21 cellular contexts compared by ENCODE assay signal in genomic region chr11:35678975-35679374, GRCh38. TPM values are rescaled to one million over a fixed set of nuclear protein-coding genes. Genes with fewer than 3 reads are reported as not detected.
DNase-seq lines count a peak whose midpoint lies in the region; ATAC-seq, FAIRE-seq and TF ChIP-seq lines count a peak whose summit lies in the region.
"Had no signal": no experiment of that assay in that cellular context is flagged by ENCODE, and none has a peak within 500 bp of the region (broad histone marks: within the 10 kb centered on the region; RNA-seq: fewer than 3 reads in every experiment).

No MANE protein-coding gene starts in this region.

- TF ChIP-seq CTCF in HepG2 (CRISPR knock-in tag; IDR thresholded peaks at IDR 0.05): no peak
- TF ChIP-seq CTCF in right lobe of liver (IDR thresholded peaks at IDR 0.05): no peak
- TF ChIP-seq CTCF in IMR-90 (conservative IDR thresholded peaks at IDR 0.05; ENCODE audit: low read depth, low read length): no peak
- TF ChIP-seq CTCF in H1 (IDR thresholded peaks at IDR 0.05; ENCODE audit: control extremely low read depth in 1 of 3, insufficient read depth in 1 of 3, low read depth in 1 of 3, low read length in 3 of 3): no peak

- TF ChIP-seq EP300 in HepG2 (IDR thresholded peaks at IDR 0.05; ENCODE audit: low read depth in 2 of 2, low read length in 2 of 2): no peak
- TF ChIP-seq EP300 in HepG2 (CRISPR knock-in tag; IDR thresholded peaks at IDR 0.05; ENCODE audit: borderline replicate concordance): no peak
- no peak for TF ChIP-seq EP300 in H1 (IDR thresholded peaks at IDR 0.05; ENCODE audit: borderline replicate concordance in 1 of 2, low read depth in 2 of 2, low read length in 2 of 2)

- H2AK9ac ChIP-seq in IMR-90 (replicated peaks; ENCODE audit: low read depth, low read length, poor library complexity): no peak overlapping the region

- 100% methylated on average over 1 of the region's 1 CpG for WGBS in HepG2 (ENCODE audit: low lambda C conversion rate)
- 100% methylated on average over 1 of the region's 1 CpG for WGBS in right lobe of liver (ENCODE audit: insufficient coverage, low coverage, low lambda C conversion rate, missing lambda C conversion rate)
- no CpG with 5 or more reads among the region's 1 CpG for WGBS in IMR-90 (ENCODE audit: extremely low coverage in 2 of 2, insufficient read length in 1 of 2), 2 experiments
- 93% methylated on average over 1 of the region's 1 CpG; no CpG with 5 or more reads in 1 of the 2 experiments for WGBS in H1 (ENCODE audit: extremely low coverage in 1 of 2, insufficient coverage in 1 of 2, insufficient read length in 1 of 2, insufficient replicate concordance in 2 of 2, low coverage in 1 of 2, low lambda C conversion rate in 2 of 2, missing lambda C conversion rate in 1 of 2), 2 experiments

- no peak overlapping the region for H2AFZ ChIP-seq in HepG2 (ENCODE audit: low read length)
- no peak overlapping the region for H2AFZ ChIP-seq in IMR-90 (replicated peaks; ENCODE audit: low read length, poor library complexity)
- no peak overlapping the region for H2AFZ ChIP-seq in H1 (ENCODE audit: low read length)

- no peak overlapping the region for H3K9ac ChIP-seq in HepG2 (ENCODE audit: insufficient read depth, low read depth, low read length)
- H3K9ac ChIP-seq in IMR-90 (ENCODE audit: low read depth, low read length): no peak overlapping the region
- H3K9ac ChIP-seq in H1 (replicated peaks in 1 of 4; ENCODE audit: extremely low read depth in 1 of 4, low read depth in 3 of 4, low read length in 3 of 4): no peak overlapping the region
- H3K9ac ChIP-seq: BLaER1 treated with 17β-estradiol and CSF1 and Interleukin-3, amounts not matched to agents 10 nM and 100 nM had no signal

- H3K79me2 ChIP-seq in HepG2 (ENCODE audit: insufficient read depth, low read length): peaks cover 59% of the 10 kb centered on the region
- H3K79me2 ChIP-seq in H1 (ENCODE audit: control insufficient read depth in 1 of 2, insufficient read depth in 2 of 2, low read length in 2 of 2): peaks cover 0 to 31% of the 10 kb centered on the region in 2 experiments; a peak in 2 of 4 replicates

- H4K5ac ChIP-seq in IMR-90 (ENCODE audit: low read depth, low read length) (no peak overlapping the region), H1 (ENCODE audit: insufficient read length, low read depth, low read length) (no peak overlapping the region)

- no peak overlapping the region for H2BK12ac ChIP-seq in H1 (ENCODE audit: low read depth, low read length)

- H2BK15ac ChIP-seq in IMR-90 (ENCODE audit: low read depth, low read length): no peak overlapping the region
- no peak overlapping the region for H2BK15ac ChIP-seq in H1 (ENCODE audit: low read length)

- H4K91ac ChIP-seq in IMR-90 (ENCODE audit: insufficient read depth, low read depth, low read length): no peak overlapping the region
- no peak overlapping the region for H4K91ac ChIP-seq in H1 (replicated peaks; ENCODE audit: insufficient read length, low read length)

- dilution Hi-C loops in IMR-90 (cut with HindIII; ENCODE audit: low sequenced_read_pairs, unreplicated experiment): no loop called here

- peaks cover 3% of the 10 kb centered on the region; the same call in 1 of the 2 replicates for H3K9me1 ChIP-seq in IMR-90 (ENCODE audit: insufficient read depth, low read length)

- no peak overlapping the region for H3K18ac ChIP-seq in IMR-90 (ENCODE audit: low read depth, low read length)
- H3K18ac ChIP-seq in H1 (ENCODE audit: extremely low read depth, low read length): no peak overlapping the region

- H3K36me3 ChIP-seq in HepG2 (replicated peaks in 1 of 2; ENCODE audit: control insufficient read depth in 1 of 2, insufficient read depth in 2 of 2, low read length in 2 of 2) (no peaks in the 10 kb centered on the region; a peak in 2 of 5 replicates), right lobe of liver (no peaks in the 10 kb centered on the region), IMR-90 (ENCODE audit: control insufficient read depth, insufficient read depth, low read length) (no peaks in the 10 kb centered on the region), H1 (ENCODE audit: control insufficient read depth in 2 of 4, insufficient read depth in 4 of 4, low read length in 3 of 4) (no peaks in the 10 kb centered on the region)

- H3K79me1 ChIP-seq in IMR-90 (ENCODE audit: low read depth in 1 of 2, low read length in 2 of 2) (peaks cover 41 to 81% of the 10 kb centered on the region in 2 experiments), H1 (ENCODE audit: low read depth, low read length) (0 out of 2 replicates have a peak, but pooled peaks cover 2% of the 10 kb centered on the region)

- POLR2A ChIA-PET in HepG2 (lab: Yijun Ruan, JAX) (no interaction called here), IMR-90 (lab: Charles Lee; ENCODE audit: unreplicated experiment) (no interaction called here), H1 (lab: Charles Lee; ENCODE audit: partially characterized antibody) (no interaction called here)

- H3K23me2 ChIP-seq in H1 (ENCODE audit: low read depth, low read length): no peaks in the 10 kb centered on the region

- BruUV-seq in HepG2 (replicated peaks; lab: Mats Ljungman, UMichigan) (no TSS peak), IMR-90 (replicated peaks; lab: Mats Ljungman, UMichigan) (no TSS peak)

- no peak for DNase-seq in HepG2 (ENCODE audit: low spot score)
- DNase-seq in right lobe of liver: no peak
- DNase-seq in IMR-90: no peak
- DNase-seq in H1 (ENCODE audit: low read depth in 1 of 2, low spot score in 2 of 2): no peak
- DNase-seq in activated gamma-delta T cell (lab: John Stamatoyannopoulos, UW): no peak
- DNase-seq in occipital lobe (lab: John Stamatoyannopoulos, UW): no peak
- DNase-seq: ACHN; Caco-2; Calu3; CD4-positive, alpha-beta T cell; CD8-positive, alpha-beta T cell; DMS79 treated with DMSO at 0.1 percent for 48 hours; GF-D8 had no signal

- H2BK5ac ChIP-seq in IMR-90 (ENCODE audit: low read depth, low read length, poor library complexity, severe bottlenecking) (no peak overlapping the region), H1 (ENCODE audit: low read depth, low read length) (no peak overlapping the region)

- TF ChIP-seq POLR2A in HepG2 (IDR thresholded peaks at IDR 0.05; ENCODE audit: insufficient read depth in 1 of 2, low read depth in 2 of 2, low read length in 2 of 2) (no peak), right lobe of liver (IDR thresholded peaks at IDR 0.05) (no peak), IMR-90 (IDR thresholded peaks at IDR 0.05; ENCODE audit: low read depth, low read length) (no peak), H1 (IDR thresholded peaks at IDR 0.05; ENCODE audit: control extremely low read depth in 1 of 2, low read depth in 2 of 2, low read length in 2 of 2) (no peak)

- TF ChIP-seq RAD21 in HepG2 (CRISPR knock-in tag; IDR thresholded peaks at IDR 0.05) (no peak), IMR-90 (IDR thresholded peaks at IDR 0.05; ENCODE audit: low read length) (no peak), H1 (IDR thresholded peaks at IDR 0.05 in 1 of 2, conservative IDR thresholded peaks at IDR 0.05 in 1 of 2; ENCODE audit: low read depth in 2 of 2, low read length in 2 of 2) (no peak)

- H3K14ac ChIP-seq in IMR-90 (replicated peaks; ENCODE audit: low read depth, low read length) (no peak overlapping the region), H1 (ENCODE audit: insufficient read length) (no peak overlapping the region)

- H3K56ac ChIP-seq in IMR-90 (ENCODE audit: extremely low read depth, insufficient read depth, low read length): no peak overlapping the region
- no peak overlapping the region for H3K56ac ChIP-seq in H1 (replicated peaks; ENCODE audit: insufficient read length, low read depth, low read length)

- H2AK5ac ChIP-seq in IMR-90 (ENCODE audit: low read depth, low read length) (no peak overlapping the region), H1 (ENCODE audit: low read depth, low read length) (no peak overlapping the region)

- H3K9me3 ChIP-seq in HepG2 (ENCODE audit: low read length): no peaks in the 10 kb centered on the region
- no peaks in the 10 kb centered on the region for H3K9me3 ChIP-seq in right lobe of liver
- H3K9me3 ChIP-seq in IMR-90 (ENCODE audit: control insufficient read depth, insufficient read depth, low read length): no peaks in the 10 kb centered on the region
- no peaks in the 10 kb centered on the region for H3K9me3 ChIP-seq in H1 (ENCODE audit: insufficient read depth in 2 of 2, low read depth in 1 of 2, low read length in 1 of 2)
- H3K9me3 ChIP-seq: BLaER1 treated with 17β-estradiol and CSF1 and Interleukin-3, amounts not matched to agents 10 nM and 100 nM; Caco-2 had no signal

- H3K27ac ChIP-seq in HepG2 (ENCODE audit: extremely low read length, insufficient read depth, low read length) (no peak overlapping the region), right lobe of liver (no peak overlapping the region), IMR-90 (ENCODE audit: insufficient read depth, low read length) (no peak overlapping the region), H1 (ENCODE audit: low read depth, low read length) (no peak overlapping the region)
- H3K27ac ChIP-seq: 22Rv1; BLaER1 treated with 17β-estradiol and CSF1 and Interleukin-3, amounts not matched to agents 10 nM and 100 nM; C4-2B had no signal

- H4K20me1 ChIP-seq in HepG2 (ENCODE audit: insufficient read depth, low read length) (peaks cover 20% of the 10 kb centered on the region), IMR-90 (ENCODE audit: insufficient read depth, low read length) (peaks cover 56% of the 10 kb centered on the region), H1 (replicated peaks in 1 of 2; ENCODE audit: control insufficient read depth in 1 of 2, insufficient read depth in 2 of 2, low read length in 2 of 2) (peaks cover 0 to 2% of the 10 kb centered on the region in 2 experiments)

- H4K8ac ChIP-seq in IMR-90 (ENCODE audit: low read depth in 2 of 2, low read length in 2 of 2): no peak overlapping the region
- H4K8ac ChIP-seq in H1 (ENCODE audit: extremely low read depth, insufficient read depth, low read length): no peak overlapping the region

- intact Hi-C loops in HepG2 (cut with micrococcal nuclease; ENCODE audit: unreplicated experiment) (no loop called here), right lobe of liver (cut with DNase I) (no loop called here), IMR-90 (cut with micrococcal nuclease) (loop anchor here (5.0 kb wide), 1 partner anchor 57 kb away; no protein-coding TSS in a partner anchor)

- H2BK20ac ChIP-seq in IMR-90 (ENCODE audit: low read depth, low read length) (no peak overlapping the region), H1 (ENCODE audit: low read length) (no peak overlapping the region)

- FAIRE-seq in HepG2 (lab: Jason Lieb, UNC): no peak
- FAIRE-seq in H1 (lab: Jason Lieb, UNC): no peak
- FAIRE-seq: D721Med, G401.6, GM12891, GM19239 had no signal

- CTCF ChIA-PET in HepG2 (lab: Yijun Ruan, JAX; ENCODE audit: low intra/inter-chr PET ratio, low total read pairs): no interaction called here
- CTCF ChIA-PET in IMR-90 (lab: Yijun Ruan, JAX): interaction anchor here (0.6 kb wide), 1 partner anchor 697 kb away, joined by 3 read pairs; no protein-coding TSS in a partner anchor
- CTCF ChIA-PET in H1 (lab: Charles Lee; ENCODE audit: partially characterized antibody): interaction anchor here (1.0 kb wide), 1 partner anchor 580 kb away, joined by 3 read pairs; no protein-coding TSS in a partner anchor

- H3K27me3 ChIP-seq in HepG2 (ENCODE audit: control insufficient read depth in 1 of 2, insufficient read depth in 2 of 2, low read length in 2 of 2): no peaks in the 10 kb centered on the region
- H3K27me3 ChIP-seq in right lobe of liver: no peaks in the 10 kb centered on the region
- H3K27me3 ChIP-seq in IMR-90 (ENCODE audit: control insufficient read depth, insufficient read depth, low read length): no peaks in the 10 kb centered on the region
- no peaks in the 10 kb centered on the region for H3K27me3 ChIP-seq in H1 (replicated peaks in 1 of 4; ENCODE audit: control insufficient read depth in 3 of 4, extremely low read depth in 1 of 4, insufficient read depth in 3 of 4, low read length in 3 of 4)
- H3K27me3 ChIP-seq: BLaER1 treated with 17β-estradiol and CSF1 and Interleukin-3, amounts not matched to agents 10 nM and 100 nM had no signal

- in situ Hi-C loops in HepG2 (cut with HindIII; ENCODE audit: extremely low pct_ligation_motif_present, low pct_unique_long_range_greater_than_20kb) (no loop called here), IMR-90 (cut with MboI; ENCODE audit: low sequenced_read_pairs) (no loop called here)

- H3K23ac ChIP-seq in IMR-90 (ENCODE audit: low read depth, low read length): no peak overlapping the region
- H3K23ac ChIP-seq in H1 (ENCODE audit: insufficient read length): no peak overlapping the region

- no peak for ATAC-seq in HepG2
- no peak for ATAC-seq in right lobe of liver
- no peak for ATAC-seq in IMR-90 (ENCODE audit: low read depth)
- no peak for ATAC-seq in GM19467 (IDR thresholded peaks at IDR 0.05; ENCODE audit: unreplicated experiment)
- ATAC-seq: CD8-positive, alpha-beta T cell had no signal

- H3K4me1 ChIP-seq in HepG2 (ENCODE audit: insufficient read depth, low read length) (peaks cover 32% of the 10 kb centered on the region), right lobe of liver (peaks cover 0 to 38% (median 10%) of the 10 kb centered on the region in 4 donors), IMR-90 (ENCODE audit: control insufficient read depth, insufficient read depth, low read length) (peaks cover 5% of the 10 kb centered on the region), H1 (replicated peaks in 1 of 4; ENCODE audit: control insufficient read depth in 3 of 4, insufficient read depth in 4 of 4, low read length in 3 of 4) (peaks cover 0 to 4% (median 0%) of the 10 kb centered on the region in 4 experiments; a peak in 1 of 7 replicates)

- H3K4ac ChIP-seq in IMR-90 (ENCODE audit: low read depth, low read length) (no peak overlapping the region), H1 (replicated peaks; ENCODE audit: insufficient read length, low read depth, low read length) (no peak overlapping the region)

- no peak overlapping the region for H3K4me3 ChIP-seq in HepG2 (replicated peaks in 1 of 3; ENCODE audit: insufficient read depth in 1 of 3, low read depth in 2 of 3, low read length in 3 of 3)
- no peak overlapping the region for H3K4me3 ChIP-seq in right lobe of liver
- no peak overlapping the region for H3K4me3 ChIP-seq in IMR-90 (ENCODE audit: insufficient read depth, low read depth, low read length)
- H3K4me3 ChIP-seq in H1 (ENCODE audit: extremely low read depth in 1 of 4, insufficient read depth in 2 of 4, low read depth in 3 of 4, low read length in 4 of 4): no peak overlapping the region
- H3K4me3 ChIP-seq: BLaER1 treated with 17β-estradiol and CSF1 and Interleukin-3, amounts not matched to agents 10 nM and 100 nM had no signal

- H3K4me2 ChIP-seq in HepG2 (ENCODE audit: low read depth, low read length): no peak overlapping the region
- no peak overlapping the region for H3K4me2 ChIP-seq in IMR-90 (ENCODE audit: low read depth, low read length)
- no peak overlapping the region for H3K4me2 ChIP-seq in H1 (ENCODE audit: insufficient read depth in 1 of 2, low read depth in 2 of 2, low read length in 2 of 2)

- no peak overlapping the region for H2BK120ac ChIP-seq in IMR-90 (ENCODE audit: low read depth, low read length)
- no peak overlapping the region for H2BK120ac ChIP-seq in H1 (replicated peaks; ENCODE audit: low read depth, low read length)

RNA-seq across cellular contexts. Expression of gene TRIM44, which starts 16.4 kb away (rescaled TPM):
- total RNA-seq in HepG2 (2016; rRNA removed; fragmentation: Illumina TruSeq; extraction: Trizol) (22.7 and 25.6 TPM in 2 replicates), right lobe of liver (10 to 100 TPM; 13.9 to 37.1 (median 31.9) TPM), IMR-90 (2012; rRNA removed) (99.4 and 104 TPM in 2 replicates), occipital lobe (16.8 TPM)
- 1.0 and 1.4 TPM in 2 replicates for total RNA-seq in HepG2 (2016; cell fraction: cytosol; rRNA removed; fragmentation: Illumina TruSeq; extraction: Trizol; ENCODE audit: low read depth)
- 20.8 and 25.6 TPM in 2 replicates for total RNA-seq in HepG2 (2016; cell fraction: insoluble cytoplasmic fraction; rRNA removed; fragmentation: Illumina TruSeq; extraction: Trizol)
- total RNA-seq in HepG2 (2016; cell fraction: membrane; rRNA removed; fragmentation: Illumina TruSeq; extraction: Trizol): 5.2 and 7.4 TPM in 2 replicates
- total RNA-seq in HepG2 (2016; cell fraction: nucleus; rRNA removed; fragmentation: Illumina TruSeq; extraction: Trizol): 14.3 and 15.2 TPM in 2 replicates
- polyA plus RNA-seq in HepG2 (2011; rRNA removed) (50.3 and 51.3 TPM in 2 replicates), IMR-90 (2012; rRNA removed) (43.8 and 50.7 TPM in 2 replicates), H1 (2011; rRNA removed) (13.9 and 14.1 TPM in 2 replicates)
- polyA plus RNA-seq in HepG2 (2011; cell fraction: cytosol; rRNA removed): 24.6 and 38.2 TPM in 2 replicates
- 51.2 and 70.4 TPM in 2 replicates for polyA plus RNA-seq in HepG2 (2011; cell fraction: nucleus; rRNA removed)
- 34.4 and 35.4 TPM in 2 replicates for polyA plus RNA-seq in HepG2 (2012)
- polyA plus RNA-seq in HepG2 (2016; cell fraction: cytosol; fragmentation: Illumina TruSeq; extraction: Trizol; ENCODE audit: low read depth): 2.4 and 2.5 TPM in 2 replicates
- 24.9 and 32.9 TPM in 2 replicates for polyA plus RNA-seq in HepG2 (2016; cell fraction: insoluble cytoplasmic fraction; fragmentation: Illumina TruSeq; extraction: Trizol; ENCODE audit: low read depth)
- polyA plus RNA-seq in HepG2 (2016; cell fraction: membrane; fragmentation: Illumina TruSeq; extraction: Trizol; ENCODE audit: low read depth): 7.1 and 7.9 TPM in 2 replicates
- polyA plus RNA-seq in HepG2 (2016; cell fraction: nucleus; fragmentation: Illumina TruSeq; extraction: Trizol; ENCODE audit: insufficient read depth, low read depth): 20.8 and 29.6 TPM in 2 replicates
- polyA minus RNA-seq in HepG2 (2011; rRNA and poly(A)+ RNA removed; ENCODE audit: low replicate concordance): 53.2 and 117 TPM in 2 replicates
- polyA minus RNA-seq in HepG2 (2011; cell fraction: cytosol; rRNA and poly(A)+ RNA removed): 26.8 and 39.3 TPM in 2 replicates
- 23.8 and 32.2 TPM in 2 replicates for polyA minus RNA-seq in HepG2 (2011; cell fraction: nucleus; rRNA and poly(A)+ RNA removed)
- 14.3 and 35.8 TPM in 2 replicates for polyA plus RNA-seq in IMR-90 (2012; cell fraction: cytosol; rRNA removed)
- 14.1 and 56.8 TPM in 2 replicates for polyA plus RNA-seq in IMR-90 (2012; cell fraction: nucleus; rRNA removed; ENCODE audit: low replicate concordance)
- total RNA-seq in H1 (2021; fragmentation: NEBNext Ultra II Directional; extraction: Animal tissue kit (Norgen Biotek cat#: 25700)): 34.4 and 34.7 TPM in 2 replicates
- polyA plus RNA-seq in H1 (2011; cell fraction: cytosol; rRNA removed): 29.6 TPM
- polyA plus RNA-seq in H1 (2011; cell fraction: nucleus; rRNA removed): 35.9 TPM
- polyA plus RNA-seq in H1 (2012, experiment 1 of 2): 20.4 to 29.5 TPM (median 24.0 TPM) in 4 replicates
- 1.2 TPM for polyA plus RNA-seq in H1 (2012, experiment 2 of 2)
- polyA plus RNA-seq in H1 (2013, experiment 1 of 2): 13.5 TPM
- polyA plus RNA-seq in H1 (2013, experiment 2 of 2): 13.6 TPM
- polyA minus RNA-seq in H1 (2011; rRNA and poly(A)+ RNA removed): 42.9 and 90.1 TPM in 2 replicates
- 18.3 TPM for polyA minus RNA-seq in H1 (2011; cell fraction: cytosol; rRNA and poly(A)+ RNA removed)
- polyA minus RNA-seq in H1 (2011; cell fraction: nucleus; rRNA and poly(A)+ RNA removed): 20.7 TPM

Comparison
In these comparisons a context has a peak if more than half of its experiments do, and no peak if none do; other contexts are left out.
1. Of the 41 proteins assayed by ChIP-seq in both HepG2 and H1: peak only in HepG2: none; only in H1: none; in both: MAFK; in neither: 40.